ENCODE assay signal across 1 cellular context in the genomic region with DNA sequence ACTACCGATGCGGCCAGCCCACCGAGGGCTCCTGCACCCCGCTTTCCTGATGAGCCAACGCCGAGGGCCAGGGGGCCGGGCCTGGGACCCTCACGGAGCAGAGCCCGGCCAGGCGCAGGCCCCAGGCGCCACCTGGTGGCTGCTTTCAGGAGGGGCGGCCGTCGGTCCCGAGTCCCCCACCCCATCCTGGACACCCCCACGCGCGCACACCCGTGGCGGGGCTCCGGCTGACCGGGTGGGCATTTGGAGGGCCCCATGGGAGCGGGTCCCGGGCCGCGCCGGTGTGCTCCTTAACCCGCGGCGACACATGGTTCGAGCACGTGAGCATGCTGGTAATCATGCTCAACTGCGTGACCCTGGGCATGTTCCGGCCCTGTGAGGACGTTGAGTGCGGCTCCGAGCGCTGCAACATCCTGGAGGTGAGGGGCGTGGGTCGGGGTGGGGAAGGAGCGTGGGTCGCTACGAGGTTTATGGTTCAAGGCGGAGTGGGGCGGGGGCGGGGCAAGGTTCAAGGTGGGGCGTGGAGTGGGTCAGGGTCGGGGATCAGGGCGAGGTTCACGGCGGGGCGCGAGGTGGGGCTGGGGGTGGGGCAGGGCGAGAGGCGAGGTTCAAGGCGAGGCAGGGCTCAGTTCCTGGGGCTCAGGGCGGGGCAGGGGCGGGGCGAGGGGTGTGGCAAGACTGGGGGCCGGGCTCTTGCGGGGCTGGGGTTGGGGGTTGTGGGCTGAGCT.
TF ChIP-seq lines count a peak whose summit lies in the region.

No MANE protein-coding gene starts in this region.

TF ChIP-seq in K562, 482 proteins besides CTCF, POLR2A, EP300 and RAD21 (continued from another document):
- TF ChIP-seq, protein P1, sequence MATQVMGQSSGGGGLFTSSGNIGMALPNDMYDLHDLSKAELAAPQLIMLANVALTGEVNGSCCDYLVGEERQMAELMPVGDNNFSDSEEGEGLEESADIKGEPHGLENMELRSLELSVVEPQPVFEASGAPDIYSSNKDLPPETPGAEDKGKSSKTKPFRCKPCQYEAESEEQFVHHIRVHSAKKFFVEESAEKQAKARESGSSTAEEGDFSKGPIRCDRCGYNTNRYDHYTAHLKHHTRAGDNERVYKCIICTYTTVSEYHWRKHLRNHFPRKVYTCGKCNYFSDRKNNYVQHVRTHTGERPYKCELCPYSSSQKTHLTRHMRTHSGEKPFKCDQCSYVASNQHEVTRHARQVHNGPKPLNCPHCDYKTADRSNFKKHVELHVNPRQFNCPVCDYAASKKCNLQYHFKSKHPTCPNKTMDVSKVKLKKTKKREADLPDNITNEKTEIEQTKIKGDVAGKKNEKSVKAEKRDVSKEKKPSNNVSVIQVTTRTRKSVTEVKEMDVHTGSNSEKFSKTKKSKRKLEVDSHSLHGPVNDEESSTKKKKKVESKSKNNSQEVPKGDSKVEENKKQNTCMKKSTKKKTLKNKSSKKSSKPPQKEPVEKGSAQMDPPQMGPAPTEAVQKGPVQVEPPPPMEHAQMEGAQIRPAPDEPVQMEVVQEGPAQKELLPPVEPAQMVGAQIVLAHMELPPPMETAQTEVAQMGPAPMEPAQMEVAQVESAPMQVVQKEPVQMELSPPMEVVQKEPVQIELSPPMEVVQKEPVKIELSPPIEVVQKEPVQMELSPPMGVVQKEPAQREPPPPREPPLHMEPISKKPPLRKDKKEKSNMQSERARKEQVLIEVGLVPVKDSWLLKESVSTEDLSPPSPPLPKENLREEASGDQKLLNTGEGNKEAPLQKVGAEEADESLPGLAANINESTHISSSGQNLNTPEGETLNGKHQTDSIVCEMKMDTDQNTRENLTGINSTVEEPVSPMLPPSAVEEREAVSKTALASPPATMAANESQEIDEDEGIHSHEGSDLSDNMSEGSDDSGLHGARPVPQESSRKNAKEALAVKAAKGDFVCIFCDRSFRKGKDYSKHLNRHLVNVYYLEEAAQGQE (CRISPR knock-in tag; IDR thresholded peaks at IDR 0.05; ENCODE audit: low read depth): 0 out of 2 replicates have a peak, but pooled peaks have one; percentile 23
- TF ChIP-seq, protein P2, sequence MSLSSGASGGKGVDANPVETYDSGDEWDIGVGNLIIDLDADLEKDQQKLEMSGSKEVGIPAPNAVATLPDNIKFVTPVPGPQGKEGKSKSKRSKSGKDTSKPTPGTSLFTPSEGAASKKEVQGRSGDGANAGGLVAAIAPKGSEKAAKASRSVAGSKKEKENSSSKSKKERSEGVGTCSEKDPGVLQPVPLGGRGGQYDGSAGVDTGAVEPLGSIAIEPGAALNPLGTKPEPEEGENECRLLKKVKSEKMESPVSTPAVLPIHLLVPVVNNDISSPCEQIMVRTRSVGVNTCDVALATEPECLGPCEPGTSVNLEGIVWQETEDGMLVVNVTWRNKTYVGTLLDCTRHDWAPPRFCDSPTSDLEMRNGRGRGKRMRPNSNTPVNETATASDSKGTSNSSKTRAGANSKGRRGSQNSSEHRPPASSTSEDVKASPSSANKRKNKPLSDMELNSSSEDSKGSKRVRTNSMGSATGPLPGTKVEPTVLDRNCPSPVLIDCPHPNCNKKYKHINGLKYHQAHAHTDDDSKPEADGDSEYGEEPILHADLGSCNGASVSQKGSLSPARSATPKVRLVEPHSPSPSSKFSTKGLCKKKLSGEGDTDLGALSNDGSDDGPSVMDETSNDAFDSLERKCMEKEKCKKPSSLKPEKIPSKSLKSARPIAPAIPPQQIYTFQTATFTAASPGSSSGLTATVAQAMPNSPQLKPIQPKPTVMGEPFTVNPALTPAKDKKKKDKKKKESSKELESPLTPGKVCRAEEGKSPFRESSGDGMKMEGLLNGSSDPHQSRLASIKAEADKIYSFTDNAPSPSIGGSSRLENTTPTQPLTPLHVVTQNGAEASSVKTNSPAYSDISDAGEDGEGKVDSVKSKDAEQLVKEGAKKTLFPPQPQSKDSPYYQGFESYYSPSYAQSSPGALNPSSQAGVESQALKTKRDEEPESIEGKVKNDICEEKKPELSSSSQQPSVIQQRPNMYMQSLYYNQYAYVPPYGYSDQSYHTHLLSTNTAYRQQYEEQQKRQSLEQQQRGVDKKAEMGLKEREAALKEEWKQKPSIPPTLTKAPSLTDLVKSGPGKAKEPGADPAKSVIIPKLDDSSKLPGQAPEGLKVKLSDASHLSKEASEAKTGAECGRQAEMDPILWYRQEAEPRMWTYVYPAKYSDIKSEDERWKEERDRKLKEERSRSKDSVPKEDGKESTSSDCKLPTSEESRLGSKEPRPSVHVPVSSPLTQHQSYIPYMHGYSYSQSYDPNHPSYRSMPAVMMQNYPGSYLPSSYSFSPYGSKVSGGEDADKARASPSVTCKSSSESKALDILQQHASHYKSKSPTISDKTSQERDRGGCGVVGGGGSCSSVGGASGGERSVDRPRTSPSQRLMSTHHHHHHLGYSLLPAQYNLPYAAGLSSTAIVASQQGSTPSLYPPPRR (CRISPR knock-in tag; IDR thresholded peaks at IDR 0.05; ENCODE audit: borderline replicate concordance): no peak
- TF ChIP-seq GTF2F1 (IDR thresholded peaks at IDR 0.05; ENCODE audit: low read depth, low read length) (no peak), MCM5 (IDR thresholded peaks at IDR 0.05; ENCODE audit: low read depth) (no peak), SMARCE1 (IDR thresholded peaks at IDR 0.05) (no peak), FOXK1 (CRISPR knock-in tag; IDR thresholded peaks at IDR 0.05; ENCODE audit: borderline replicate concordance) (no peak), CEBPG (CRISPR knock-in tag; IDR thresholded peaks at IDR 0.05) (0 out of 2 replicates have a peak, but pooled peaks have one; percentile 20), CEBPG (tag; conservative IDR thresholded peaks at IDR 0.05 in 1 of 2, IDR thresholded peaks at IDR 0.05 in 1 of 2) (no peak), ZNF282 (CRISPR knock-in tag; IDR thresholded peaks at IDR 0.05) (no peak)
- TF ChIP-seq, protein P3, sequence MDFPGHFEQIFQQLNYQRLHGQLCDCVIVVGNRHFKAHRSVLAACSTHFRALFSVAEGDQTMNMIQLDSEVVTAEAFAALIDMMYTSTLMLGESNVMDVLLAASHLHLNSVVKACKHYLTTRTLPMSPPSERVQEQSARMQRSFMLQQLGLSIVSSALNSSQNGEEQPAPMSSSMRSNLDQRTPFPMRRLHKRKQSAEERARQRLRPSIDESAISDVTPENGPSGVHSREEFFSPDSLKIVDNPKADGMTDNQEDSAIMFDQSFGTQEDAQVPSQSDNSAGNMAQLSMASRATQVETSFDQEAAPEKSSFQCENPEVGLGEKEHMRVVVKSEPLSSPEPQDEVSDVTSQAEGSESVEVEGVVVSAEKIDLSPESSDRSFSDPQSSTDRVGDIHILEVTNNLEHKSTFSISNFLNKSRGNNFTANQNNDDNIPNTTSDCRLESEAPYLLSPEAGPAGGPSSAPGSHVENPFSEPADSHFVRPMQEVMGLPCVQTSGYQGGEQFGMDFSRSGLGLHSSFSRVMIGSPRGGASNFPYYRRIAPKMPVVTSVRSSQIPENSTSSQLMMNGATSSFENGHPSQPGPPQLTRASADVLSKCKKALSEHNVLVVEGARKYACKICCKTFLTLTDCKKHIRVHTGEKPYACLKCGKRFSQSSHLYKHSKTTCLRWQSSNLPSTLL (IDR thresholded peaks at IDR 0.05): no peak
